13 cellular contexts compared by ENCODE assay signal in the genomic region with DNA sequence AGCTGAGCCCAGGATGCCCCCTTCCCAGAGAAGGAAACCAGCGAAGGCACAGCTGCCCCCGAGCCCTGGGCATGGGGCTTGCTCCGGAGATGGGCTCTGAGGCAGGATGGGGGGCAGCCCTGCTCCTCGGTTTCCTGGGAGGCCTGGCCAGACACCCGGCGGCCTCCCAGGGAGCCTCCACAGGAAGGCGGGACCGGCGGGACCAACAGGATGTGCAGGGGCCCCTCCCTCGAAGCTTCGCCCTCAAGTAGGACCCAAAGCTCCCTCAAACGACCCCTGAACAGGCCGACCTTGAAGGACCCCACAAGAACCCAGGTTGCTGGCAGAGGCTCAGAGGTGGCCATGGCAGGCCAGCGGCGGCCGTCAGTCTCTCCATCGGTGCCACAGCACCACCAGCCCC. TPM values are rescaled to one million over a fixed set of nuclear protein-coding genes. Genes with fewer than 3 reads are reported as not detected.
DNase-seq lines count a peak whose midpoint lies in the region; ATAC-seq and TF ChIP-seq lines count a peak whose summit lies in the region.
"Had no signal": no experiment of that assay in that cellular context is flagged by ENCODE, and none has a peak within 500 bp of the region (broad histone marks: within the 10 kb centered on the region; RNA-seq: fewer than 3 reads in every experiment).

No MANE protein-coding gene starts in this region.

- H3K27ac Mint-ChIP-seq in T-helper 17 cell (no peak overlapping the region), type B pancreatic cell (no peak overlapping the region)
- H3K27ac Mint-ChIP-seq: progenitor cell of endocrine pancreas; T-helper 1 cell treated with Interleukin-12 subunit alpha and Interleukin-12 subunit beta and Interleukin-4 antibody, amounts not matched to agents 30 μg/mL and 1 μg/mL, for 36 hours had no signal

- H3K9ac ChIP-seq in SK-N-SH = no peak overlapping the region
- H3K9ac ChIP-seq: GM23248 had no signal

- H3K36me3 Mint-ChIP-seq in T-helper 17 cell (ENCODE audit: low read depth) (no peaks in the 10 kb centered on the region), type B pancreatic cell (no peaks in the 10 kb centered on the region)

- no peak for DNase-seq in SK-N-SH
- no peak for DNase-seq in T-helper 17 cell
- no peak for DNase-seq in left ventricle myocardium inferior
- no peak for DNase-seq in suprapubic skin (ENCODE audit: low spot score in 2 of 2)
- DNase-seq in activated gamma-delta T cell (lab: John Stamatoyannopoulos, UW) = no peak
- no peak for DNase-seq in erythroblast (lab: John Stamatoyannopoulos, UW)
- no peak for DNase-seq in type B pancreatic cell (ENCODE audit: extremely low spot score, unreplicated experiment)

- CTCF ChIA-PET in SK-N-SH (lab: Yijun Ruan, JAX) = interaction anchor here (1.8 kb wide), 1 partner anchor 125 kb away, joined by 4 read pairs; no protein-coding TSS in a partner anchor

- H3K27ac ChIP-seq in SK-N-SH (ENCODE audit: low read depth in 2 of 2, low read length in 1 of 2) = no peak overlapping the region
- peak overlapping the region; percentile 92 for H3K27ac ChIP-seq in left ventricle myocardium inferior (replicated peaks)
- H3K27ac ChIP-seq in suprapubic skin = peak overlapping the region; percentile 19
- H3K27ac ChIP-seq: 22Rv1, GM23248 had no signal

- H3K9me3 ChIP-seq in SK-N-SH = no peaks in the 10 kb centered on the region
- H3K9me3 ChIP-seq in T-helper 17 cell (ENCODE audit: control insufficient read depth, low read length, poor library complexity, severe bottlenecking) = no peaks in the 10 kb centered on the region
- H3K9me3 ChIP-seq in left ventricle myocardium inferior (replicated peaks) = no peaks in the 10 kb centered on the region
- no peaks in the 10 kb centered on the region for H3K9me3 ChIP-seq in suprapubic skin

- H3K27me3 ChIP-seq in SK-N-SH (ENCODE audit: insufficient read depth) (no peaks in the 10 kb centered on the region), left ventricle myocardium inferior (ENCODE audit: low read depth) (no peaks in the 10 kb centered on the region), suprapubic skin (no peaks in the 10 kb centered on the region)

- H3K4me1 ChIP-seq in SK-N-SH (ENCODE audit: control insufficient read depth in 1 of 2, insufficient read depth in 2 of 2, low read depth in 1 of 2, low read length in 1 of 2) = peaks cover 6 to 19% of the 10 kb centered on the region in 2 experiments; a peak in 3 of 4 replicates
- peaks cover 72% of the 10 kb centered on the region for H3K4me1 ChIP-seq in left ventricle myocardium inferior
- H3K4me1 ChIP-seq in suprapubic skin = peaks cover 37% of the 10 kb centered on the region

- ATAC-seq in SK-N-SH treated with all-trans-retinoic acid at 6 μM for 48 hours = no peak
- ATAC-seq in T-helper 17 cell = no peak

- H3K27me3 Mint-ChIP-seq in T-helper 17 cell (no peaks in the 10 kb centered on the region), type B pancreatic cell (no peaks in the 10 kb centered on the region)
- H3K27me3 Mint-ChIP-seq: progenitor cell of endocrine pancreas had no signal

- H2AFZ ChIP-seq in SK-N-SH (ENCODE audit: low read depth) = no peak overlapping the region
- H2AFZ ChIP-seq: GM23248 had no signal

- H3K4me2 ChIP-seq in SK-N-SH = peak overlapping the region; percentile 57; the same call in 1 of the 2 replicates

- H4K20me1 ChIP-seq in SK-N-SH (ENCODE audit: insufficient read depth) = 0 out of 2 replicates have a peak, but pooled peaks cover 4% of the 10 kb centered on the region

- H3K4me1 Mint-ChIP-seq in T-helper 17 cell = peaks cover 6% of the 10 kb centered on the region
- peaks cover 5% of the 10 kb centered on the region for H3K4me1 Mint-ChIP-seq in type B pancreatic cell (ENCODE audit: unreplicated experiment)

- peaks cover 15% of the 10 kb centered on the region; the same call in 1 of the 2 replicates for H3K79me2 ChIP-seq in SK-N-SH (ENCODE audit: insufficient read depth)

- peak overlapping the region; percentile 5 for H3K4me3 Mint-ChIP-seq in T-helper 17 cell
- no peak overlapping the region for H3K4me3 Mint-ChIP-seq in type B pancreatic cell
- H3K4me3 Mint-ChIP-seq: T-helper 1 cell treated with Interleukin-12 subunit alpha and Interleukin-12 subunit beta and Interleukin-4 antibody, amounts not matched to agents 30 μg/mL and 1 μg/mL, for 36 hours had no signal

- H3K9me2 ChIP-seq in SK-N-SH = no peaks in the 10 kb centered on the region

- peaks cover 15% of the 10 kb centered on the region for H3F3A ChIP-seq in SK-N-SH (replicated peaks; ENCODE audit: insufficient read depth)

- 60% methylated on average over 5 of the region's 17 CpGs for WGBS in SK-N-SH (ENCODE audit: low lambda C conversion rate)
- no CpG with 5 or more reads among the region's 17 CpGs for WGBS in suprapubic skin

- no peaks in the 10 kb centered on the region for H3K36me3 ChIP-seq in SK-N-SH (replicated peaks in 1 of 2; ENCODE audit: control insufficient read depth in 1 of 2, insufficient read depth in 2 of 2, low read length in 1 of 2)
- H3K36me3 ChIP-seq in left ventricle myocardium inferior = no peaks in the 10 kb centered on the region
- H3K36me3 ChIP-seq in suprapubic skin = no peaks in the 10 kb centered on the region

- TF ChIP-seq CTCF in SK-N-SH (IDR thresholded peaks at IDR 0.05) = no peak
- no peak for TF ChIP-seq CTCF in left ventricle myocardium inferior (IDR thresholded peaks at IDR 0.05; ENCODE audit: borderline replicate concordance)
- TF ChIP-seq CTCF in suprapubic skin (IDR thresholded peaks at IDR 0.05) = no peak
- TF ChIP-seq CTCF in type B pancreatic cell (conservative IDR thresholded peaks at IDR 0.05) = no peak

- TF ChIP-seq POLR2A in suprapubic skin (IDR thresholded peaks at IDR 0.05) = no peak
- no peak for TF ChIP-seq POLR2A in erythroblast (IDR thresholded peaks at IDR 0.05; ENCODE audit: low read length)

- TF ChIP-seq EP300 in SK-N-SH (IDR thresholded peaks at IDR 0.05; ENCODE audit: borderline replicate concordance in 1 of 2, low read depth in 1 of 2, low read length in 1 of 2) (no peak), suprapubic skin (IDR thresholded peaks at IDR 0.05) (no peak)

- POLR2A ChIA-PET in SK-N-SH (lab: Yijun Ruan, JAX) = interaction anchor here (1.2 kb wide), 1 partner anchor 11 kb away, joined by 3 read pairs; no protein-coding TSS in a partner anchor

- H3K9me3 Mint-ChIP-seq in type B pancreatic cell = no peaks in the 10 kb centered on the region
- H3K9me3 Mint-ChIP-seq: T-helper 1 cell treated with Interleukin-12 subunit alpha and Interleukin-12 subunit beta and Interleukin-4 antibody, amounts not matched to agents 30 μg/mL and 1 μg/mL, for 36 hours had no signal

- H3K4me3 ChIP-seq in SK-N-SH (ENCODE audit: low read depth in 2 of 2, low read length in 1 of 2) (no peak overlapping the region), left ventricle myocardium inferior (peak overlapping the region; percentile 50), suprapubic skin (peak overlapping the region; percentile 11)
- H3K4me3 ChIP-seq: GM23248 had no signal

- no peak for TF ChIP-seq RAD21 in SK-N-SH (IDR thresholded peaks at IDR 0.05; ENCODE audit: low read length)

- intact Hi-C loops in left ventricle myocardium inferior (cut with micrococcal nuclease) = no loop called here

TF ChIP-seq in SK-N-SH treated with all-trans-retinoic acid at 6 μM for 48 hours, 23 proteins besides CTCF, POLR2A, EP300 and RAD21 (continues in another document):
- TF ChIP-seq ZFP30 (CRISPR knock-in tag; IDR thresholded peaks at IDR 0.05) = no peak
- no peak for TF ChIP-seq ZFP3 (CRISPR knock-in tag; IDR thresholded peaks at IDR 0.05)
- no peak for TF ChIP-seq ISL1 (CRISPR knock-in tag; IDR thresholded peaks at IDR 0.05)
- TF ChIP-seq ZNF8 (CRISPR knock-in tag; IDR thresholded peaks at IDR 0.05) = no peak
- TF ChIP-seq SNAI2 (CRISPR knock-in tag; IDR thresholded peaks at IDR 0.05) = no peak
- no peak for TF ChIP-seq BACH2 (CRISPR knock-in tag; IDR thresholded peaks at IDR 0.05; ENCODE audit: borderline replicate concordance)
- TF ChIP-seq RARB (CRISPR knock-in tag; IDR thresholded peaks at IDR 0.05) = no peak

RNA-seq across cellular contexts. Expression of a gene that starts 11.7 kb away (rescaled TPM):
- 11.5 and 14.2 TPM in 2 replicates for polyA plus RNA-seq in SK-N-SH (2012; rRNA removed)
- 5.2 and 7.4 TPM in 2 replicates for polyA plus RNA-seq in SK-N-SH (2012; cell fraction: cytosol; rRNA removed)
- 50.1 and 63.9 TPM in 2 replicates for polyA plus RNA-seq in SK-N-SH (2012; cell fraction: nucleus; rRNA removed)
- total RNA-seq in T-helper 17 cell (10 to 100 TPM; 15.4 to 17.8 TPM), left ventricle myocardium inferior (9.2 TPM), suprapubic skin (10 to 100 TPM in 3 of 4 donors, 1 to 10 TPM in 1; 7.3 to 54.0 (median 16.4) TPM), type B pancreatic cell (ENCODE audit: low replicate concordance) (15.5 and 19.5 TPM in 2 replicates)

RNA-seq across cellular contexts. Expression of a gene that starts 11.9 kb away (rescaled TPM):
- 0.39 and 0.67 TPM in 2 replicates for polyA plus RNA-seq in SK-N-SH (2012; rRNA removed)
- polyA plus RNA-seq in SK-N-SH (2012; cell fraction: cytosol; rRNA removed) = 0.12 and 0.22 TPM in 2 replicates
- 5.1 and 9.4 TPM in 2 replicates for polyA plus RNA-seq in SK-N-SH (2012; cell fraction: nucleus; rRNA removed)
- total RNA-seq in T-helper 17 cell = 1 to 10 TPM; 3.0 to 3.3 TPM
- total RNA-seq in left ventricle myocardium inferior = 2.0 TPM
- 1 to 10 TPM; 2.2 to 7.6 (median 4.0) TPM for total RNA-seq in suprapubic skin
- total RNA-seq in type B pancreatic cell (ENCODE audit: low replicate concordance) = 6.4 and 14.3 TPM in 2 replicates

RNA-seq across cellular contexts. Expression of a gene that starts 29.9 kb away (rescaled TPM):
- polyA plus RNA-seq in SK-N-SH (2012; rRNA removed) = 0.18 and 0.30 TPM in 2 replicates
- 0.03 and 0.12 TPM in 2 replicates for polyA plus RNA-seq in SK-N-SH (2012; cell fraction: cytosol; rRNA removed)
- polyA plus RNA-seq in SK-N-SH (2012; cell fraction: nucleus; rRNA removed) = 2.2 and 2.6 TPM in 2 replicates
- total RNA-seq in T-helper 17 cell = not detected
- not detected for total RNA-seq in left ventricle myocardium inferior
- total RNA-seq in suprapubic skin = not detected
- total RNA-seq in type B pancreatic cell (ENCODE audit: low replicate concordance) = 2.1 and 3.5 TPM in 2 replicates
- total RNA-seq: GM23248, mesenteric fat pad had no signal
- polyA plus RNA-seq: GM23248 had no signal

RNA-seq across cellular contexts. Expression of a gene that starts 47.9 kb away (rescaled TPM):
- 58.6 and 58.8 TPM in 2 replicates for polyA plus RNA-seq in SK-N-SH (2012; rRNA removed)
- polyA plus RNA-seq in SK-N-SH (2012; cell fraction: cytosol; rRNA removed) = 23.7 and 36.2 TPM in 2 replicates
- polyA plus RNA-seq in SK-N-SH (2012; cell fraction: nucleus; rRNA removed) = 185 and 220 TPM in 2 replicates
- 10 to 100 TPM; 41.5 to 54.2 TPM for total RNA-seq in T-helper 17 cell
- 9.8 TPM for total RNA-seq in left ventricle myocardium inferior
- total RNA-seq in suprapubic skin = 10 to 100 TPM; 36.1 to 48.1 (median 39.8) TPM
- total RNA-seq in type B pancreatic cell (ENCODE audit: low replicate concordance) = 51.2 and 67.8 TPM in 2 replicates

Comparison
In these comparisons a context has a peak if more than half of its experiments do, and no peak if none do; other contexts are left out.
1. H3K27ac ChIP-seq: peak in left ventricle myocardium inferior (single experiment) and suprapubic skin (single experiment); none in SK-N-SH (0 of 2).
2. H3K4me3 ChIP-seq: peak in left ventricle myocardium inferior (single experiment) and suprapubic skin (single experiment); none in SK-N-SH (0 of 2).